ENCODE assay signal across 8 cellular contexts in genomic region chr5:170861855-170862766, GRCh38. TPM values are rescaled to one million over a fixed set of nuclear protein-coding genes. Genes with fewer than 3 reads are reported as not detected.
DNase-seq lines count a peak whose midpoint lies in the region; ATAC-seq and TF ChIP-seq lines count a peak whose summit lies in the region.

Gene RANBP17 (plus strand): TSS chr5:170862018.

- H3K27ac Mint-ChIP-seq in endothelial cell (ENCODE audit: unreplicated experiment) = peak within 1 kb of the TSS; percentile 79

- H3K27me3 Mint-ChIP-seq in endothelial cell (ENCODE audit: unreplicated experiment) = peaks cover 6% of the 10 kb centered on the region

- TF ChIP-seq CTCF in HEK293 (tag by site-specific recombination; IDR thresholded peaks at IDR 0.05) = 0 out of 2 replicates have a peak, but pooled peaks have one; percentile 28
- no peak for TF ChIP-seq CTCF in Peyer's patch (IDR thresholded peaks at IDR 0.05)
- no peak for TF ChIP-seq CTCF in endothelial cell (IDR thresholded peaks at IDR 0.05; ENCODE audit: unreplicated experiment)
- no peak for TF ChIP-seq CTCF in thoracic aorta (IDR thresholded peaks at IDR 0.05)

- H3K9me3 ChIP-seq in HEK293 (ENCODE audit: control insufficient read depth, insufficient read depth, low read depth, low read length) (no peaks in the 10 kb centered on the region; the same call in none of the 2 replicates), Peyer's patch (peaks cover 0 to 20% (median 7%) of the 10 kb centered on the region in 4 donors), thoracic aorta (peaks cover 5% of the 10 kb centered on the region)

- TF ChIP-seq POLR2A in Peyer's patch (IDR thresholded peaks at IDR 0.05) = no peak

- H3K27me3 ChIP-seq in Peyer's patch (no peaks in the 10 kb centered on the region), thoracic aorta (replicated peaks; ENCODE audit: insufficient read depth) (no peaks in the 10 kb centered on the region)

- H3K36me3 Mint-ChIP-seq in endothelial cell (ENCODE audit: low read depth, unreplicated experiment) = peaks cover 12% of the 10 kb centered on the region

- H3K36me3 ChIP-seq in HEK293 (ENCODE audit: control insufficient read depth in 2 of 2, insufficient read depth in 1 of 2, low read length in 2 of 2) (no peaks in the 10 kb centered on the region), Peyer's patch (no peaks in the 10 kb centered on the region), thoracic aorta (no peaks in the 10 kb centered on the region)

- POLR2A ChIA-PET in HEK293 (lab: Yijun Ruan, JAX) = no interaction called here

- peak within 1 kb of the TSS; percentile 85 for H3K4me3 ChIP-seq in HEK293 (ENCODE audit: low read depth, low read length)
- H3K4me3 ChIP-seq in Peyer's patch = peak within 1 kb of the TSS; percentile 35 to 84 (median 55)
- peak within 1 kb of the TSS; percentile 76 for H3K4me3 ChIP-seq in thoracic aorta

- no peaks in the 10 kb centered on the region for H3K9me3 Mint-ChIP-seq in endothelial cell (ENCODE audit: unreplicated experiment)

- H3K27ac ChIP-seq in HEK293 (ENCODE audit: extremely low read depth, low read depth, low read length) = peak within 1 kb of the TSS; percentile 75; the same call in 1 of the 2 replicates
- H3K27ac ChIP-seq in Peyer's patch = peak within 1 kb of the TSS in 1 of 4 donors; percentile 30
- H3K27ac ChIP-seq in thoracic aorta = no peak within 1 kb of the TSS

- in situ Hi-C loops in ACHN (cut with HindIII; ENCODE audit: low pct_ligation_motif_present, low pct_unique_long_range_greater_than_20kb, low sequenced_read_pairs) = no loop called here

- CTCF ChIA-PET in HEK293 (lab: Yijun Ruan, JAX) = interaction anchor here (0.7 kb wide), 2 partner anchors 117 to 223 kb away, joined by 3 read pairs; no protein-coding TSS in a partner anchor

- peak; percentile 12 for ATAC-seq in thoracic aorta (ENCODE audit: insufficient number of reproducible peaks, low FRiP score, low read depth)
- no peak for ATAC-seq in HG02885 (IDR thresholded peaks at IDR 0.05; ENCODE audit: poor library complexity, unreplicated experiment)
- no peak for ATAC-seq in GM18858 (IDR thresholded peaks at IDR 0.05; ENCODE audit: unreplicated experiment)

- DNase-seq in ACHN (peak; percentile 76), Peyer's patch (peak in 2 of 3 donors; percentile 54 to 84), endothelial cell (ENCODE audit: low spot score) (peak; percentile 77), medulla oblongata (ENCODE audit: extremely low spot score) (peak; percentile 8), thoracic aorta (ENCODE audit: low spot score) (no peak)

- H3K4me1 ChIP-seq in HEK293 (ENCODE audit: control insufficient read depth, insufficient read depth, low read length) (no peaks in the 10 kb centered on the region; the same call in 1 of the 2 replicates), Peyer's patch (no peaks in the 10 kb centered on the region), thoracic aorta (ENCODE audit: control insufficient read depth in 1 of 2, low read depth in 2 of 2) (no peaks in the 10 kb centered on the region)

- peaks cover 7% of the 10 kb centered on the region for H3K4me1 Mint-ChIP-seq in endothelial cell (ENCODE audit: unreplicated experiment)

- H3K4me3 Mint-ChIP-seq in endothelial cell (ENCODE audit: unreplicated experiment) = peak within 1 kb of the TSS; percentile 96

TF ChIP-seq in HEK293, 187 proteins besides CTCF, POLR2A, EP300 and RAD21 (continues in another document):
- TF ChIP-seq YY2 (tag by site-specific recombination; IDR thresholded peaks at IDR 0.05) = peak; percentile 32; the same call in 1 of the 2 replicates
- TF ChIP-seq ZBTB26 (tag by site-specific recombination; optimal IDR thresholded peaks at IDR 0.05) = peak; percentile 98
- TF ChIP-seq ZBTB8A (tag by site-specific recombination; IDR thresholded peaks at IDR 0.05) = peak; percentile 95
- TF ChIP-seq ZNF660 (tag by site-specific recombination; IDR thresholded peaks at IDR 0.05) = peak; percentile 85
- peak; percentile 65 for TF ChIP-seq ZSCAN30 (tag by site-specific recombination; IDR thresholded peaks at IDR 0.05)
- peak; percentile 61; the same call in 1 of the 2 replicates for TF ChIP-seq KLF10 (tag by site-specific recombination; IDR thresholded peaks at IDR 0.05)
- TF ChIP-seq ZNF335 (tag by site-specific recombination; conservative IDR thresholded peaks at IDR 0.05) = peak; percentile 81
- TF ChIP-seq, protein P1, sequence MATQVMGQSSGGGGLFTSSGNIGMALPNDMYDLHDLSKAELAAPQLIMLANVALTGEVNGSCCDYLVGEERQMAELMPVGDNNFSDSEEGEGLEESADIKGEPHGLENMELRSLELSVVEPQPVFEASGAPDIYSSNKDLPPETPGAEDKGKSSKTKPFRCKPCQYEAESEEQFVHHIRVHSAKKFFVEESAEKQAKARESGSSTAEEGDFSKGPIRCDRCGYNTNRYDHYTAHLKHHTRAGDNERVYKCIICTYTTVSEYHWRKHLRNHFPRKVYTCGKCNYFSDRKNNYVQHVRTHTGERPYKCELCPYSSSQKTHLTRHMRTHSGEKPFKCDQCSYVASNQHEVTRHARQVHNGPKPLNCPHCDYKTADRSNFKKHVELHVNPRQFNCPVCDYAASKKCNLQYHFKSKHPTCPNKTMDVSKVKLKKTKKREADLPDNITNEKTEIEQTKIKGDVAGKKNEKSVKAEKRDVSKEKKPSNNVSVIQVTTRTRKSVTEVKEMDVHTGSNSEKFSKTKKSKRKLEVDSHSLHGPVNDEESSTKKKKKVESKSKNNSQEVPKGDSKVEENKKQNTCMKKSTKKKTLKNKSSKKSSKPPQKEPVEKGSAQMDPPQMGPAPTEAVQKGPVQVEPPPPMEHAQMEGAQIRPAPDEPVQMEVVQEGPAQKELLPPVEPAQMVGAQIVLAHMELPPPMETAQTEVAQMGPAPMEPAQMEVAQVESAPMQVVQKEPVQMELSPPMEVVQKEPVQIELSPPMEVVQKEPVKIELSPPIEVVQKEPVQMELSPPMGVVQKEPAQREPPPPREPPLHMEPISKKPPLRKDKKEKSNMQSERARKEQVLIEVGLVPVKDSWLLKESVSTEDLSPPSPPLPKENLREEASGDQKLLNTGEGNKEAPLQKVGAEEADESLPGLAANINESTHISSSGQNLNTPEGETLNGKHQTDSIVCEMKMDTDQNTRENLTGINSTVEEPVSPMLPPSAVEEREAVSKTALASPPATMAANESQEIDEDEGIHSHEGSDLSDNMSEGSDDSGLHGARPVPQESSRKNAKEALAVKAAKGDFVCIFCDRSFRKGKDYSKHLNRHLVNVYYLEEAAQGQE (tag by site-specific recombination; IDR thresholded peaks at IDR 0.05) = 0 out of 2 replicates have a peak, but pooled peaks have one; percentile 14
- 0 out of 2 replicates have a peak, but pooled peaks have one; percentile 32 for TF ChIP-seq ZEB2 (tag by site-specific recombination; IDR thresholded peaks at IDR 0.05)
- TF ChIP-seq ZBTB6 (tag by site-specific recombination; IDR thresholded peaks at IDR 0.05) = peak; percentile 91
- TF ChIP-seq ZNF138 (tag by site-specific recombination; IDR thresholded peaks at IDR 0.05; ENCODE audit: borderline replicate concordance) = no peak
- TF ChIP-seq ZNF184 (tag by site-specific recombination; IDR thresholded peaks at IDR 0.05) = peak; percentile 44; the same call in 1 of the 2 replicates
- TF ChIP-seq SP2 (tag by site-specific recombination; IDR thresholded peaks at IDR 0.05) = peak; percentile 78
- TF ChIP-seq ELK4 (IDR thresholded peaks at IDR 0.05; ENCODE audit: borderline replicate concordance, low read depth, low read length) = no peak
- peak; percentile 69; the same call in 1 of the 2 replicates for TF ChIP-seq YY1 (tag by site-specific recombination; IDR thresholded peaks at IDR 0.05)
- peak; percentile 47; the same call in 1 of the 2 replicates for TF ChIP-seq ZNF341 (tag by site-specific recombination; IDR thresholded peaks at IDR 0.05; ENCODE audit: low read depth)

RNA-seq across cellular contexts. Expression of gene RANBP17, which starts in this region (rescaled TPM):
- total RNA-seq in Peyer's patch (10 to 100 TPM in 2 of 4 donors, 1 to 10 TPM in 2; 9.8 to 20.8 (median 10.3) TPM), endothelial cell (ENCODE audit: unreplicated experiment) (22.7 TPM), thoracic aorta (10 to 100 TPM in 1 of 2 donors, 1 to 10 TPM in 1; 8.4 to 31.1 TPM)
